In the genomic region with DNA sequence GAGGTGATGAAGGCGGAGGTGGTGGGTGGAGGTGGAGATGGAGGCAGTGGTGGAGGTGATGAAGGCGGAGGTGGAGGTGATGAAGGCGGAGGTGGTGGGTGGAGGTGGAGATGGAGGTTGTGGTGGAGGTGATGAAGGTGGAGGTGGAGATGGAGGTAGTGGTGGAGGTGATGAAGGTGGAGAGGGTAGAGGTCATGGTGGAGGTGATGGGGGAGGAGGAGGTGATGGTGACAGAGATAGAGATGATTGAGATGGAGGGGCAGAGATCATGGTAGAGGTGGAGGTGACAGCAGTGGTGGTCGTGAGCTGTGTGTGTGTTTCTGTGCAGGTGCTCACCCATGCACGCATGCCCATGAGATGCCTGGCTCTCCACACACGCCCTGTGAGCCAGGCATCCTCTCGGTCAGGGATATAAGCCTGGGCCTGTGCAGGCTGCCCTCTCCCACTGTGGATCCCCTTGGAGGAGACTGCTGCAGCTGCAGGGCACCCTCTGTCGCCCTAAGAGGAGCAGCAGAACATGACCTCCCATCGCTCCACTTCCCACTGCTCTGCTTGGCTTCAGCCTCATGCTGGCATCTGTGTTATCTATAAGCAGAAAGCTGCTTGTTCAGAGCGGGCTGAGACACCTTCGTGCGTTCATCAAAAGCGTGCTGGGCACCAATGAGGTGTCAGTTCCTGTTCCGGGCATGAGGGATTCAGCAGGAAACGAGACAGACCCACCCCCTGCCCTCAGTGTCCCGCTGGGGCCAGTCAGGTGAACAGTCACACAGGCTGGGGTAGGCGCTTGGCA, we compare ENCODE assay signal across 1 cellular context.
TF ChIP-seq lines count a peak whose summit lies in the region.

No MANE protein-coding gene starts in this region.

TF ChIP-seq in HepG2, 621 proteins besides CTCF, POLR2A, EP300 and RAD21:
- TF ChIP-seq ZKSCAN5 (CRISPR knock-in tag; IDR thresholded peaks at IDR 0.05) (peak; percentile 85), GTF3A (CRISPR knock-in tag; conservative IDR thresholded peaks at IDR 0.05) (no peak)
